In genomic region chr9:129832957-129833356, GRCh38 we compare ENCODE assay signal across 20 cellular contexts. TPM values are rescaled to one million over a fixed set of nuclear protein-coding genes. Genes with fewer than 3 reads are reported as not detected.
DNase-seq lines count a peak whose midpoint lies in the region; ATAC-seq, FAIRE-seq and TF ChIP-seq lines count a peak whose summit lies in the region.
"Had no signal": no experiment of that assay in that cellular context is flagged by ENCODE, and none has a peak within 500 bp of the region (broad histone marks: within the 10 kb centered on the region; RNA-seq: fewer than 3 reads in every experiment).

No MANE protein-coding gene starts in this region.

- no peak overlapping the region for H3K4me3 ChIP-seq in A549
- H3K4me3 ChIP-seq in CD8-positive, alpha-beta memory T cell (ENCODE audit: low read length) = no peak overlapping the region
- H3K4me3 ChIP-seq in sigmoid colon = no peak overlapping the region
- H3K4me3 ChIP-seq: cardiac muscle cell, hepatocyte, testis had no signal

- no peak for DNase-seq in A549 (ENCODE audit: low read depth in 1 of 2, low spot score in 1 of 2)
- no peak for DNase-seq in CD8-positive, alpha-beta memory T cell
- DNase-seq in activated CD4-positive, alpha-beta memory T cell treated with anti-CD3 and anti-CD28 coated beads, Interleukin-2, amount 10 ng/mL, durations not matched to agents 7 days and 5 days = no peak
- no peak for DNase-seq in memory B cell (ENCODE audit: low spot score in 2 of 2)
- no peak for DNase-seq in sigmoid colon
- DNase-seq in glomerular visceral epithelial cell (ENCODE audit: extremely low spot score) = no peak
- no peak for DNase-seq in NCI-H1930 (lab: John Stamatoyannopoulos, UW)
- DNase-seq in NCI-H345 (lab: John Stamatoyannopoulos, UW) = no peak
- DNase-seq: DMS 273 treated with DMSO at 0.1 percent for 48 hours, HCEC 1CT, kidney, mesenchymal stem cell, NCI-H1694 treated with DMSO at 0.1 percent for 48 hours, NCI-H510A, occipital lobe, T1000, testis had no signal

- H3K9me3 Mint-ChIP-seq in CD8-positive, alpha-beta memory T cell = no peaks in the 10 kb centered on the region
- no peaks in the 10 kb centered on the region for H3K9me3 Mint-ChIP-seq in activated CD4-positive, alpha-beta memory T cell treated with anti-CD3 and anti-CD28 coated beads, Interleukin-2, amount 10 ng/mL, durations not matched to agents 7 days and 5 days
- no peaks in the 10 kb centered on the region for H3K9me3 Mint-ChIP-seq in memory B cell

- FAIRE-seq in A549 (lab: Jason Lieb, UNC) = no peak
- FAIRE-seq: HTR-8/SVneo, kidney had no signal

- POLR2A ChIA-PET in A549 (lab: Yijun Ruan, JAX) = no interaction called here
- POLR2A ChIA-PET in CD8-positive, alpha-beta memory T cell (lab: Charles Lee) = interaction anchor here (0.6 kb wide), 1 partner anchor 10 kb away, joined by 3 read pairs; no protein-coding TSS in a partner anchor
- POLR2A ChIA-PET in activated CD4-positive, alpha-beta memory T cell treated with anti-CD3 and anti-CD28 coated beads, Interleukin-2, amount 10 ng/mL, durations not matched to agents 7 days and 5 days (lab: Charles Lee) = interaction anchor here (5.2 to 6.4 kb wide), 2 partner anchors 8 to 33 kb away, joined by 50 to 145 read pairs; partner anchors contain the start of gene TOR1A

- H3K4me1 ChIP-seq in A549 = peaks cover 15% of the 10 kb centered on the region; the same call in 2 of the 3 replicates
- peaks cover 32% of the 10 kb centered on the region for H3K4me1 ChIP-seq in CD8-positive, alpha-beta memory T cell (ENCODE audit: insufficient read depth, low read length)
- peaks cover 0 to 28% (median 27%) of the 10 kb centered on the region in 4 donors for H3K4me1 ChIP-seq in sigmoid colon

- TF ChIP-seq EP300 in A549 (IDR thresholded peaks at IDR 0.05) (no peak), sigmoid colon (IDR thresholded peaks at IDR 0.05) (no peak)

- H3K27ac Mint-ChIP-seq in CD8-positive, alpha-beta memory T cell = peak overlapping the region in 7 of 8 donors; percentile 39 to 99 (median 71)
- no peak overlapping the region for H3K27ac Mint-ChIP-seq in activated CD4-positive, alpha-beta memory T cell treated with anti-CD3 and anti-CD28 coated beads, Interleukin-2, amount 10 ng/mL, durations not matched to agents 7 days and 5 days
- no peak overlapping the region for H3K27ac Mint-ChIP-seq in memory B cell

- H3K4me1 Mint-ChIP-seq in CD8-positive, alpha-beta memory T cell = peaks cover 38 to 42% (median 41%) of the 10 kb centered on the region in 3 donors
- H3K4me1 Mint-ChIP-seq in activated CD4-positive, alpha-beta memory T cell treated with anti-CD3 and anti-CD28 coated beads, Interleukin-2, amount 10 ng/mL, durations not matched to agents 7 days and 5 days = peaks cover 40% of the 10 kb centered on the region
- peaks cover 26% of the 10 kb centered on the region for H3K4me1 Mint-ChIP-seq in memory B cell

- TF ChIP-seq POLR2A in A549 (IDR thresholded peaks at IDR 0.05; ENCODE audit: low read length) (no peak), sigmoid colon (IDR thresholded peaks at IDR 0.05) (no peak)

- no peak for ATAC-seq in A549
- ATAC-seq in memory B cell (ENCODE audit: low read depth) = no peak

- TF ChIP-seq CTCF in A549 (IDR thresholded peaks at IDR 0.05) = no peak
- no peak for TF ChIP-seq CTCF in sigmoid colon (IDR thresholded peaks at IDR 0.05)

- intact Hi-C loops in sigmoid colon (cut with DNase I) = no loop called here

- peaks cover 4 to 85% (median 18%) of the 10 kb centered on the region in 3 donors for H3K36me3 Mint-ChIP-seq in CD8-positive, alpha-beta memory T cell
- peaks cover 78% of the 10 kb centered on the region for H3K36me3 Mint-ChIP-seq in activated CD4-positive, alpha-beta memory T cell treated with anti-CD3 and anti-CD28 coated beads, Interleukin-2, amount 10 ng/mL, durations not matched to agents 7 days and 5 days (ENCODE audit: low read depth)
- peaks cover 11% of the 10 kb centered on the region for H3K36me3 Mint-ChIP-seq in memory B cell

- CTCF ChIA-PET in A549 (lab: Yijun Ruan, JAX) = interaction anchor here (0.6 to 1.5 kb wide), 3 partner anchors 19 to 77 kb away, joined by 3 to 4 read pairs (median 3); no protein-coding TSS in a partner anchor
- CTCF ChIA-PET in CD8-positive, alpha-beta memory T cell (lab: Charles Lee) = no interaction called here
- CTCF ChIA-PET in activated CD4-positive, alpha-beta memory T cell treated with anti-CD3 and anti-CD28 coated beads, Interleukin-2, amount 10 ng/mL, durations not matched to agents 7 days and 5 days (lab: Charles Lee) = interaction anchor here (1.0 kb wide), 1 partner anchor 268 kb away, joined by 4 read pairs; no protein-coding TSS in a partner anchor

- no peak overlapping the region for H3K4me2 ChIP-seq in A549

- H3K9me3 ChIP-seq in A549 (no peaks in the 10 kb centered on the region), sigmoid colon (no peaks in the 10 kb centered on the region)
- H3K9me3 ChIP-seq in CD8-positive, alpha-beta memory T cell (ENCODE audit: low read length) = no peaks in the 10 kb centered on the region
- H3K9me3 ChIP-seq: testis had no signal

- no peaks in the 10 kb centered on the region for H3K27me3 Mint-ChIP-seq in CD8-positive, alpha-beta memory T cell
- no peaks in the 10 kb centered on the region for H3K27me3 Mint-ChIP-seq in activated CD4-positive, alpha-beta memory T cell treated with anti-CD3 and anti-CD28 coated beads, Interleukin-2, amount 10 ng/mL, durations not matched to agents 7 days and 5 days
- H3K27me3 Mint-ChIP-seq in memory B cell = no peaks in the 10 kb centered on the region

- H3K27ac ChIP-seq in A549 (no peak overlapping the region), sigmoid colon (no peak overlapping the region)
- H3K27ac ChIP-seq in CD8-positive, alpha-beta memory T cell (ENCODE audit: low read depth, low read length) = no peak overlapping the region
- H3K27ac ChIP-seq: cardiac muscle cell, hepatocyte, testis had no signal

- no peak for TF ChIP-seq RAD21 in A549 (conservative IDR thresholded peaks at IDR 0.05 in 1 of 2, IDR thresholded peaks at IDR 0.05 in 1 of 2)

- WGBS in A549 (ENCODE audit: missing lambda C conversion rate) = 92% methylated on average over 2 of the region's 2 CpGs
- WGBS in sigmoid colon, 2 donors = 88% methylated on average over 2 of the region's 2 CpGs

- peaks cover 52% of the 10 kb centered on the region for H3K36me3 ChIP-seq in CD8-positive, alpha-beta memory T cell (ENCODE audit: insufficient read depth, low read length)
- H3K36me3 ChIP-seq in sigmoid colon = peaks cover 16 to 55% (median 27%) of the 10 kb centered on the region in 4 donors

- no peaks in the 10 kb centered on the region for H3K27me3 ChIP-seq in CD8-positive, alpha-beta memory T cell (ENCODE audit: insufficient read depth, low read length, poor library complexity, severe bottlenecking)
- H3K27me3 ChIP-seq in sigmoid colon = no peaks in the 10 kb centered on the region
- H3K27me3 ChIP-seq: cardiac muscle cell, hepatocyte, testis had no signal

- H3K4me3 Mint-ChIP-seq in CD8-positive, alpha-beta memory T cell = peak overlapping the region; percentile 96 to 100 (median 99)
- peak overlapping the region; percentile 99 for H3K4me3 Mint-ChIP-seq in activated CD4-positive, alpha-beta memory T cell treated with anti-CD3 and anti-CD28 coated beads, Interleukin-2, amount 10 ng/mL, durations not matched to agents 7 days and 5 days
- peak overlapping the region; percentile 96 for H3K4me3 Mint-ChIP-seq in memory B cell

RNA-seq across cellular contexts. Expression of gene C9orf78, which starts 2.1 kb away (rescaled TPM):
- polyA plus RNA-seq in A549 (2011; rRNA removed) = 58.0 and 91.4 TPM in 2 replicates
- 34.3 and 38.0 TPM in 2 replicates for polyA plus RNA-seq in A549 (2012; cell fraction: cytosol; rRNA removed)
- polyA plus RNA-seq in A549 (2012; cell fraction: nucleus; rRNA removed) = 6.0 and 10.5 TPM in 2 replicates
- polyA plus RNA-seq in A549 (2017; fragmentation: RNase III; extraction: RNeasy Plus Mini Kit Qiagen cat#74134 plus additional on column Dnase treatment) = 111 to 131 TPM (median 127 TPM) in 3 replicates
- polyA minus RNA-seq in A549 (2011; rRNA and poly(A)+ RNA removed) = 7.8 and 8.7 TPM in 2 replicates
- total RNA-seq in CD8-positive, alpha-beta memory T cell = 10 to 100 TPM; 71.4 to 76.4 TPM
- 249 TPM for polyA plus RNA-seq in CD8-positive, alpha-beta memory T cell
- total RNA-seq in activated CD4-positive, alpha-beta memory T cell treated with anti-CD3 and anti-CD28 coated beads, Interleukin-2, amount 10 ng/mL, durations not matched to agents 7 days and 5 days = 10 to 100 TPM; 61.6 to 66.2 TPM
- total RNA-seq in sigmoid colon = 100 to 1,000 TPM in 1 of 4 donors, 10 to 100 TPM in 3; 55.7 to 172 (median 66.0) TPM
- 10 to 100 TPM; 63.1 to 84.1 (median 74.9) TPM for polyA plus RNA-seq in sigmoid colon

RNA-seq across cellular contexts. Expression of gene USP20, which starts 2.3 kb away (rescaled TPM):
- polyA plus RNA-seq in A549 (2011; rRNA removed) (3.8 and 3.9 TPM in 2 replicates), A549 (2017; fragmentation: RNase III; extraction: RNeasy Plus Mini Kit Qiagen cat#74134 plus additional on column Dnase treatment) (5.0 to 5.9 TPM (median 5.9 TPM) in 3 replicates), sigmoid colon (10 to 100 TPM in 1 of 3 donors, 1 to 10 TPM in 2; 7.9 to 26.7 (median 9.6) TPM)
- 6.7 and 7.7 TPM in 2 replicates for polyA plus RNA-seq in A549 (2012; cell fraction: cytosol; rRNA removed)
- 27.3 and 32.5 TPM in 2 replicates for polyA plus RNA-seq in A549 (2012; cell fraction: nucleus; rRNA removed)
- 6.6 and 8.8 TPM in 2 replicates for polyA minus RNA-seq in A549 (2011; rRNA and poly(A)+ RNA removed)
- 10 to 100 TPM; 50.2 to 50.8 TPM for total RNA-seq in CD8-positive, alpha-beta memory T cell
- polyA plus RNA-seq in CD8-positive, alpha-beta memory T cell = 50.3 TPM
- total RNA-seq in activated CD4-positive, alpha-beta memory T cell treated with anti-CD3 and anti-CD28 coated beads, Interleukin-2, amount 10 ng/mL, durations not matched to agents 7 days and 5 days = 10 to 100 TPM; 86.4 to 87.6 TPM
- 10 to 100 TPM; 17.5 to 52.1 (median 21.8) TPM for total RNA-seq in sigmoid colon

RNA-seq across cellular contexts. Expression of gene TOR1A, which starts 9.0 kb away (rescaled TPM):
- polyA plus RNA-seq in A549 (2011; rRNA removed) = 74.9 and 77.3 TPM in 2 replicates
- 52.8 and 62.0 TPM in 2 replicates for polyA plus RNA-seq in A549 (2012; cell fraction: cytosol; rRNA removed)
- polyA plus RNA-seq in A549 (2012; cell fraction: nucleus; rRNA removed) = 42.8 and 52.6 TPM in 2 replicates
- polyA plus RNA-seq in A549 (2017; fragmentation: RNase III; extraction: RNeasy Plus Mini Kit Qiagen cat#74134 plus additional on column Dnase treatment) = 52.3 to 58.7 TPM (median 54.0 TPM) in 3 replicates
- 35.7 and 38.4 TPM in 2 replicates for polyA minus RNA-seq in A549 (2011; rRNA and poly(A)+ RNA removed)
- total RNA-seq in CD8-positive, alpha-beta memory T cell = 10 to 100 TPM; 53.8 to 53.9 TPM
- 73.8 TPM for polyA plus RNA-seq in CD8-positive, alpha-beta memory T cell
- 10 to 100 TPM; 54.6 to 56.9 TPM for total RNA-seq in activated CD4-positive, alpha-beta memory T cell treated with anti-CD3 and anti-CD28 coated beads, Interleukin-2, amount 10 ng/mL, durations not matched to agents 7 days and 5 days
- 10 to 100 TPM; 31.6 to 51.2 (median 36.1) TPM for total RNA-seq in sigmoid colon
- polyA plus RNA-seq in sigmoid colon = 10 to 100 TPM; 12.5 to 27.6 (median 13.2) TPM

RNA-seq across cellular contexts. Expression of gene TOR1B, which starts 30.0 kb away (rescaled TPM):
- polyA plus RNA-seq in A549 (2011; rRNA removed) (32.4 and 38.0 TPM in 2 replicates), A549 (2017; fragmentation: RNase III; extraction: RNeasy Plus Mini Kit Qiagen cat#74134 plus additional on column Dnase treatment) (23.3 to 26.9 TPM (median 24.9 TPM) in 3 replicates), sigmoid colon (10 to 100 TPM in 2 of 3 donors, 1 to 10 TPM in 1; 7.8 to 31.3 (median 11.1) TPM)
- polyA plus RNA-seq in A549 (2012; cell fraction: cytosol; rRNA removed) = 14.0 and 19.1 TPM in 2 replicates
- polyA plus RNA-seq in A549 (2012; cell fraction: nucleus; rRNA removed) = 22.8 and 23.4 TPM in 2 replicates
- polyA minus RNA-seq in A549 (2011; rRNA and poly(A)+ RNA removed) = 17.9 and 21.1 TPM in 2 replicates
- total RNA-seq in CD8-positive, alpha-beta memory T cell = 10 to 100 TPM; 24.6 to 27.1 TPM
- 32.8 TPM for polyA plus RNA-seq in CD8-positive, alpha-beta memory T cell
- total RNA-seq in activated CD4-positive, alpha-beta memory T cell treated with anti-CD3 and anti-CD28 coated beads, Interleukin-2, amount 10 ng/mL, durations not matched to agents 7 days and 5 days = 10 to 100 TPM; 29.0 to 30.8 TPM
- 10 to 100 TPM; 20.2 to 22.9 (median 21.3) TPM for total RNA-seq in sigmoid colon

Comparison
In these comparisons a context has a peak if more than half of its experiments do, and no peak if none do; other contexts are left out.
1. H3K27ac Mint-ChIP-seq: peak in CD8-positive, alpha-beta memory T cell (7 of 8); none in activated CD4-positive, alpha-beta memory T cell treated with anti-CD3 and anti-CD28 coated beads, Interleukin-2, amount 10 ng/mL, durations not matched to agents 7 days and 5 days (single experiment) and memory B cell (single experiment).
2. Peak in every context shown above with its lines, with median percentiles within 50 percentile points of each other: H3K4me3 Mint-ChIP-seq.